ENCODE assay signal across 8 cellular contexts in the genomic region with DNA sequence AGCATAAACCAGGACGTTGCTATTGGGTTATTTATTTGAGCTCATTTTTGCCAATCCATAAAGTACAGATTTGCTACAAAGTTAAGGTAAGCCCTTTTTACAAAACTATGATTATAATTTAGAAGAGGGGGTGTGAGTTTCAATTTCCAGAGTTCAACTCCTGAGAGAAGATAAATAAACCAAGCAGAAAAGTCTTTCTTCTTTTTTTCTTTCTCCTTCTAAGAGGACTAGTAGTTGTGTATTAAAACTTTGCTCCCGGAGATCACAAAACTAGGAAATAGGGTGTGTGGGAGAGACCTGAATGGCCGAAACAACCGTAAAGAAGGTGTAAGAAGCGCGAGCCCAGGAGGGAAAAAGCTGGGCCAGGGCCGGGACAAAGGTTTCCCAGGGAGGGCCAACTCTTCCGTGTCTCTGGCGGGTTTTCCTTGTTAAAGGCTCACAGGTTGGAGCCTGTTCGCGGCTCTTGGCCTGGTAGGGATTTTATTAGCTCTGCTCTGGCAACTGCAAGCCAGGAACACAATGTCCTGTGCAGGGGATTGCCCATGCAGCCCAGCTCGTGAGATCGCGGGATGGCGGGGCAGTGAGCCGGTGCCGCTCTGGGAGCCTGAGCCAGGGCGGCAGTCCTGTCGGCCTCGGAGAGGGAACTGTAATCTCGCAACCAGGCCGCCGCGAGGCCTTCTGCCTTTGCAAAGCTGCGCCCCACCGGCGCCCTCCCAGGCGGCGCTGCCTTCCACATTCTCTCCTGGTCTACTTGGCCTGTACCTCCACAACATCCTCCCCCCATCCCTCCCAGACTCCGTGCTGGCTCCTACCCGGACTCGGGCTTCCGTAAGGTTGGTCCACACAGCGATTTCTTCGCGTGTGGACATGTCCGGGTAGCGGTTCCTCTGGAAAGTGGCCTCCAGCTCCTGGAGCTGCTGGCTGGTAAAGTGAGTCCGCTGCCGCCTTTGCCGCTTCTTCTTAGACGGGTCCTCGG. TPM values are rescaled to one million over a fixed set of nuclear protein-coding genes. Genes with fewer than 3 reads are reported as not detected.
DNase-seq lines count a peak whose midpoint lies in the region; ATAC-seq and TF ChIP-seq lines count a peak whose summit lies in the region.

No MANE protein-coding gene starts in this region.

- H3K27me3 Mint-ChIP-seq in activated T-cell treated with anti-CD3 and anti-CD28 coated beads, Interleukin-2, amount 50 U/mL, for 24 hours, result peaks cover 98% of the 10 kb centered on the region

- H3K4me1 ChIP-seq in adipocyte (ENCODE audit: control insufficient read depth, insufficient read depth, low read length) (peaks cover 4% of the 10 kb centered on the region), thoracic aorta (ENCODE audit: control insufficient read depth in 1 of 2, low read depth in 2 of 2) (peaks cover 26 to 27% of the 10 kb centered on the region in 2 donors)

- no peak for DNase-seq in activated T-cell treated with anti-CD3 and anti-CD28 coated beads, Interleukin-2, amount 50 U/mL, for 24 hours
- DNase-seq in activated T-cell treated with anti-CD3 and anti-CD28 coated beads for 4 hours (no peak), adipocyte (ENCODE audit: low read depth) (no peak), islet precursor cell (peak; percentile 93), thoracic aorta (ENCODE audit: low spot score) (no peak), NCI-H446 treated with DMSO at 0.1 percent for 48 hours (lab: John Stamatoyannopoulos, UW) (no peak), NCI-H748 (lab: John Stamatoyannopoulos, UW; ENCODE audit: unreplicated experiment) (no peak)

- H3K27ac ChIP-seq in thoracic aorta, result no peak overlapping the region

- no peaks in the 10 kb centered on the region for H3K9me3 ChIP-seq in adipocyte (ENCODE audit: control insufficient read depth, low read length)
- H3K9me3 ChIP-seq in thoracic aorta, result no peaks in the 10 kb centered on the region

- H3K9ac ChIP-seq in adipocyte (ENCODE audit: low read length), result no peak overlapping the region

- H3K4me3 Mint-ChIP-seq in activated T-cell treated with anti-CD3 and anti-CD28 coated beads, Interleukin-2, amount 50 U/mL, for 24 hours, result peak overlapping the region; percentile 67

- no peaks in the 10 kb centered on the region for H3K9me3 Mint-ChIP-seq in activated T-cell treated with anti-CD3 and anti-CD28 coated beads, Interleukin-2, amount 50 U/mL, for 24 hours

- peaks cover 56% of the 10 kb centered on the region for H3K4me1 Mint-ChIP-seq in activated T-cell treated with anti-CD3 and anti-CD28 coated beads, Interleukin-2, amount 50 U/mL, for 24 hours (ENCODE audit: low read depth)

- no peak for ATAC-seq in thoracic aorta (ENCODE audit: insufficient number of reproducible peaks, low FRiP score, low read depth)
- ATAC-seq in GM18502 (IDR thresholded peaks at IDR 0.05; ENCODE audit: poor library complexity, unreplicated experiment), result no peak

- H3K4me3 ChIP-seq in adipocyte (ENCODE audit: low read length) (peak overlapping the region; percentile 92), thoracic aorta (peak overlapping the region; percentile 68)

- TF ChIP-seq CTCF in thoracic aorta (IDR thresholded peaks at IDR 0.05), result no peak

- H3K27ac Mint-ChIP-seq in activated T-cell treated with anti-CD3 and anti-CD28 coated beads, Interleukin-2, amount 50 U/mL, for 24 hours, result no peak overlapping the region

- H3K27me3 ChIP-seq in adipocyte (replicated peaks; ENCODE audit: control insufficient read depth, insufficient read depth, low read length), result peaks cover 2% of the 10 kb centered on the region
- H3K27me3 ChIP-seq in thoracic aorta (replicated peaks; ENCODE audit: insufficient read depth), result peaks cover 48% of the 10 kb centered on the region

- H3K36me3 Mint-ChIP-seq in activated T-cell treated with anti-CD3 and anti-CD28 coated beads, Interleukin-2, amount 50 U/mL, for 24 hours (ENCODE audit: low read depth), result no peaks in the 10 kb centered on the region

- H3K36me3 ChIP-seq in adipocyte (ENCODE audit: control insufficient read depth, insufficient read depth, low read length, severe bottlenecking), result peaks cover 5% of the 10 kb centered on the region
- H3K36me3 ChIP-seq in thoracic aorta, result no peaks in the 10 kb centered on the region

RNA-seq across cellular contexts. Expression of gene PITX2, which starts 2.2 kb away (rescaled TPM):
- total RNA-seq in thoracic aorta, result not detected
